ENCODE assay signal across 8 cellular contexts in genomic region chr21:39182484-39183271, GRCh38. TPM values are rescaled to one million over a fixed set of nuclear protein-coding genes. Genes with fewer than 3 reads are reported as not detected.
DNase-seq lines count a peak whose midpoint lies in the region; ATAC-seq and TF ChIP-seq lines count a peak whose summit lies in the region.

No MANE protein-coding gene starts in this region.

- peak; percentile 26 for ATAC-seq in GM19025 (IDR thresholded peaks at IDR 0.05; ENCODE audit: low read depth, unreplicated experiment)
- ATAC-seq in body of pancreas: peak; percentile 47
- ATAC-seq in HG02798 (IDR thresholded peaks at IDR 0.05; ENCODE audit: poor library complexity, unreplicated experiment): no peak

- peak overlapping the region; percentile 87 for H2AFZ ChIP-seq in Loucy (ENCODE audit: low read length)

- DNase-seq in AG20443 (ENCODE audit: low spot score) (peak; percentile 26), body of pancreas (no peak), kidney glomerular epithelial cell (lab: John Stamatoyannopoulos, UW) (peak; percentile 40), NCI-H187 treated with DMSO at 0.1 percent for 48 hours (lab: John Stamatoyannopoulos, UW) (no peak)

- no peaks in the 10 kb centered on the region for H3K27me3 Mint-ChIP-seq in stimulated activated naive CD8-positive, alpha-beta T cell treated with anti-CD3 and anti-CD28 coated beads, Interleukin-15, Interleukin-2, amounts not matched to agents 100 ng/mL and 50 ng/mL, for 24 hours

- TF ChIP-seq POLR2A in body of pancreas (IDR thresholded peaks at IDR 0.05): no peak

- H3K36me3 Mint-ChIP-seq in stimulated activated naive CD8-positive, alpha-beta T cell treated with anti-CD3 and anti-CD28 coated beads, Interleukin-15, Interleukin-2, amounts not matched to agents 100 ng/mL and 50 ng/mL, for 24 hours (ENCODE audit: low read depth): peaks cover 33% of the 10 kb centered on the region

- peak overlapping the region; percentile 98 for H3K27ac Mint-ChIP-seq in stimulated activated naive CD8-positive, alpha-beta T cell treated with anti-CD3 and anti-CD28 coated beads, Interleukin-15, Interleukin-2, amounts not matched to agents 100 ng/mL and 50 ng/mL, for 24 hours

- intact Hi-C loops in body of pancreas (cut with DNase I): no loop called here

- peak overlapping the region; percentile 98 for H3K4me3 Mint-ChIP-seq in stimulated activated naive CD8-positive, alpha-beta T cell treated with anti-CD3 and anti-CD28 coated beads, Interleukin-15, Interleukin-2, amounts not matched to agents 100 ng/mL and 50 ng/mL, for 24 hours

- H3K27me3 ChIP-seq in Loucy (ENCODE audit: insufficient read depth, low read length, poor library complexity, severe bottlenecking) (no peaks in the 10 kb centered on the region), body of pancreas (no peaks in the 10 kb centered on the region)

- 1 to 2% methylated on average over 23 to 50 of the region's 51 CpGs for WGBS in body of pancreas, 2 donors

- peaks cover 58% of the 10 kb centered on the region for H3K4me1 Mint-ChIP-seq in stimulated activated naive CD8-positive, alpha-beta T cell treated with anti-CD3 and anti-CD28 coated beads, Interleukin-15, Interleukin-2, amounts not matched to agents 100 ng/mL and 50 ng/mL, for 24 hours (ENCODE audit: low read depth)

- H3K27ac ChIP-seq in body of pancreas: peak overlapping the region; percentile 76 to 95 (median 90)

- H3K4me2 ChIP-seq in Loucy (ENCODE audit: low read depth, low read length, poor library complexity, severe bottlenecking): peak overlapping the region; percentile 94

- H3K4me3 ChIP-seq in Loucy (ENCODE audit: low read length, poor library complexity, severe bottlenecking) (peak overlapping the region; percentile 88), body of pancreas (peak overlapping the region; percentile 43 to 59)

- H3K36me3 ChIP-seq in Loucy (ENCODE audit: insufficient read depth, low read length) (peaks cover 6% of the 10 kb centered on the region; the same call in 1 of the 2 replicates), body of pancreas (replicated peaks in 1 of 2; ENCODE audit: insufficient read depth in 1 of 2, low read depth in 2 of 2) (no peaks in the 10 kb centered on the region)

- no peaks in the 10 kb centered on the region for H3F3A ChIP-seq in Loucy (ENCODE audit: low read depth)

- H4K20me1 ChIP-seq in Loucy (ENCODE audit: insufficient read depth, low read length, poor library complexity, severe bottlenecking): peaks cover 33% of the 10 kb centered on the region

- TF ChIP-seq CTCF in Loucy (conservative IDR thresholded peaks at IDR 0.05; ENCODE audit: low read length) (no peak), body of pancreas (IDR thresholded peaks at IDR 0.05) (no peak)

- H3K4me1 ChIP-seq in Loucy (ENCODE audit: insufficient read depth, low read length, poor library complexity, severe bottlenecking) (peaks cover 52% of the 10 kb centered on the region), body of pancreas (peaks cover 21% of the 10 kb centered on the region)

- H3K9me3 ChIP-seq in Loucy (ENCODE audit: insufficient read depth, low read depth, low read length) (no peaks in the 10 kb centered on the region), body of pancreas (no peaks in the 10 kb centered on the region)

- H3K9ac ChIP-seq in Loucy (ENCODE audit: low read depth, low read length, poor library complexity, severe bottlenecking): peak overlapping the region; percentile 81

- peaks cover 66% of the 10 kb centered on the region for H3K79me2 ChIP-seq in Loucy (ENCODE audit: insufficient read depth, low read length)

- H3K9me3 Mint-ChIP-seq in stimulated activated naive CD8-positive, alpha-beta T cell treated with anti-CD3 and anti-CD28 coated beads, Interleukin-15, Interleukin-2, amounts not matched to agents 100 ng/mL and 50 ng/mL, for 24 hours: no peaks in the 10 kb centered on the region

- no peaks in the 10 kb centered on the region for H3K9me2 ChIP-seq in Loucy (replicated peaks; ENCODE audit: low read depth, low read length)

RNA-seq across cellular contexts. Expression of gene PSMG1, which starts 0.6 kb away (rescaled TPM):
- 10 to 100 TPM; 16.6 to 19.4 TPM for total RNA-seq in body of pancreas

Comparison
In these comparisons a context has a peak if more than half of its experiments do, and no peak if none do; other contexts are left out.
1. DNase-seq: peak in AG20443 (single experiment) and kidney glomerular epithelial cell (single experiment); none in body of pancreas (0 of 4) and NCI-H187 treated with DMSO at 0.1 percent for 48 hours (single experiment).